In genomic region chr2:43518182-43518581, GRCh38 we compare ENCODE assay signal across 13 cellular contexts.
DNase-seq lines count a peak whose midpoint lies in the region; ATAC-seq and TF ChIP-seq lines count a peak whose summit lies in the region.
"Had no signal": no experiment of that assay in that cellular context is flagged by ENCODE, and none has a peak within 500 bp of the region (broad histone marks: within the 10 kb centered on the region; RNA-seq: fewer than 3 reads in every experiment).

No MANE protein-coding gene starts in this region.

- ATAC-seq in HG03378 (IDR thresholded peaks at IDR 0.05; ENCODE audit: unreplicated experiment) = no peak

- peak overlapping the region; percentile 1 for H3K9ac ChIP-seq in mucosa of stomach (ENCODE audit: low read length)

- intact Hi-C loops in tibial artery (cut with DNase I; ENCODE audit: low total_unique reads) = no loop called here

- no peaks in the 10 kb centered on the region for H3K9me3 ChIP-seq in mucosa of stomach (ENCODE audit: control insufficient read depth, low read length)
- no peaks in the 10 kb centered on the region for H3K9me3 ChIP-seq in tibial artery
- H3K9me3 ChIP-seq: MG63 had no signal

- H3K27ac ChIP-seq in tibial artery = peak overlapping the region; percentile 74 to 84
- H3K27ac ChIP-seq: cardiac muscle cell had no signal

- in situ Hi-C loops in GM13977 (cut with MboI; ENCODE audit: low pct_unique_long_range_greater_than_20kb, low sequenced_read_pairs, unreplicated experiment) = no loop called here

- H3K4me1 ChIP-seq in mucosa of stomach (ENCODE audit: control insufficient read depth, insufficient read depth, low read length) = peaks cover 17% of the 10 kb centered on the region
- peaks cover 0 to 67% (median 48%) of the 10 kb centered on the region in 4 donors for H3K4me1 ChIP-seq in tibial artery

- H3K4me3 ChIP-seq in mucosa of stomach (ENCODE audit: low read length) = no peak overlapping the region
- no peak overlapping the region for H3K4me3 ChIP-seq in tibial artery
- H3K4me3 ChIP-seq: cardiac muscle cell, MG63 had no signal

- peak; percentile 28 for DNase-seq in NCI-H2029 treated with DMSO at 0.1 percent for 48 hours (lab: John Stamatoyannopoulos, UW)
- DNase-seq in NCI-H2029 (lab: John Stamatoyannopoulos, UW) = no peak
- DNase-seq in dermis microvascular lymphatic vessel endothelial cell (ENCODE audit: low read depth in 2 of 2) = peak; percentile 24 to 53
- DNase-seq in tibial artery = no peak
- DNase-seq in NOMO-1 treated with DMSO at 0.1 percent for 48 hours (lab: John Stamatoyannopoulos, UW; ENCODE audit: unreplicated experiment) = no peak
- DNase-seq in GM13977 (ENCODE audit: low spot score) = no peak
- DNase-seq: 8988T, GOT3, MG63, T-helper 2 cell had no signal

- H3K27me3 ChIP-seq in mucosa of stomach (ENCODE audit: control insufficient read depth, insufficient read depth, low read length) (no peaks in the 10 kb centered on the region), tibial artery (no peaks in the 10 kb centered on the region)
- H3K27me3 ChIP-seq: cardiac muscle cell, MG63 had no signal

- no peak for TF ChIP-seq CTCF in tibial artery (IDR thresholded peaks at IDR 0.05)
- TF ChIP-seq CTCF in GM13977 (IDR thresholded peaks at IDR 0.05; ENCODE audit: extremely low read depth, insufficient read depth, missing control alignments) = no peak

- H3K36me3 ChIP-seq in mucosa of stomach (ENCODE audit: control insufficient read depth, insufficient read depth, low read length) = no peaks in the 10 kb centered on the region
- H3K36me3 ChIP-seq in tibial artery = no peaks in the 10 kb centered on the region
- H3K36me3 ChIP-seq: cardiac muscle cell, MG63 had no signal

Comparison
In these comparisons a context has a peak if more than half of its experiments do, and no peak if none do; other contexts are left out.
1. DNase-seq: peak in NCI-H2029 treated with DMSO at 0.1 percent for 48 hours (single experiment) and dermis microvascular lymphatic vessel endothelial cell (2 of 2); none in NCI-H2029 (single experiment), tibial artery (0 of 2), NOMO-1 treated with DMSO at 0.1 percent for 48 hours (single experiment) and GM13977 (single experiment).